Comparison of ENCODE assay signal across 20 cellular contexts in the genomic region with DNA sequence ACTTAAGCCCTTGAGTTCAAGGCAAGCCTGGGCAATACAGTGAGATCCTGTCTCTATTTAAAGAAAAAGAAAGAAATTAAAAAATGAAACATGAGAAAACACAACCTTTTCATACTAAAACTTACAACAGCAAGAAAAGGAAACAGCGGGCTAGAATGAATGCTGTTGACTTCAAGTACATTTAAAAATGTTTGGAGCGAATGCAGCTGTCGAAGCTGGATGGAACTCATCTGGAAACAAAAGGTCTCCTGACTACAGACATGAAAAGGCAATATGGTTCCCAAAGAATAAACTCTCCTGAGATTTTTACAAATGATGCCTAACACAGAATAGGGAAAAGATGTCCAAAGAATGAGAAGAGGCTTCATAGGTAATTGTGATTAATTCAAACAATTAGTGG.
"Had no signal": no experiment of that assay in that cellular context is flagged by ENCODE, and none has a peak within 500 bp of the region (broad histone marks: within the 10 kb centered on the region; RNA-seq: fewer than 3 reads in every experiment).

No MANE protein-coding gene starts in this region.

- H3K4me1 ChIP-seq: left lung, lower lobe of right lung, pancreas, stomach, thyroid gland, vagina had no signal

- H3K27me3 ChIP-seq: esophagus squamous epithelium, left lung, neutrophil, pancreas, stomach, thyroid gland, vagina had no signal

- H3K4me3 ChIP-seq: esophagus squamous epithelium, left lung, lower lobe of right lung, pancreas, stomach, thyroid gland, vagina had no signal

- ATAC-seq: effector memory CD8-positive, alpha-beta T cell; left lung; lower lobe of right lung; natural killer cell; pancreas; sciatic nerve; stimulated activated effector memory CD8-positive, alpha-beta T cell treated with anti-CD3 and anti-CD28 coated beads, Interleukin-12 subunit alpha, Interleukin-12 subunit beta, amount 100 ng/mL, for 72 hours had no signal

- H3K27ac ChIP-seq: esophagus squamous epithelium, left lung, lower lobe of right lung, neutrophil, pancreas, stomach, thyroid gland, vagina had no signal

- H3K9me3 ChIP-seq: esophagus squamous epithelium, left lung, lower lobe of right lung, neutrophil, pancreas, stomach, thyroid gland, vagina had no signal

- DNase-seq: cortex of kidney; effector memory CD8-positive, alpha-beta T cell; erythroblast; esophagus squamous epithelium; kidney; left lung; lower lobe of right lung; natural killer cell; pancreas; retina; stimulated activated CD4-positive, alpha-beta T cell treated with anti-CD3 and anti-CD28 coated beads, Interleukin-2, amount 100 ng/mL, for 24 hours; stimulated activated CD4-positive, alpha-beta T cell treated with anti-CD3 and anti-CD28 coated beads, Interleukin-4, amount 100 ng/mL, for 24 hours; stimulated activated naive CD4-positive, alpha-beta T cell treated with Interleukin-2 at 50 U/mL for 16 hours; stomach; thyroid gland; trophoblast cell had no signal
